ENCODE assay signal across 8 cellular contexts in genomic region chr19:50098892-50099291, GRCh38.
A peak's percentile ranks its signal among the peaks of the same experiment; 100 is the strongest.
DNase-seq lines count a peak whose midpoint lies in the region; ATAC-seq and TF ChIP-seq lines count a peak whose summit lies in the region.
"Not testable (repeated sequence)": the region's sequence is repeated elsewhere in the genome, so short reads cannot be mapped to it uniquely, and the experiment has no call there.

No MANE protein-coding gene starts in this region.

- not testable (repeated sequence) for H3K4me1 ChIP-seq in psoas muscle, testis

- intact Hi-C loops in CD4-positive, alpha-beta T cell (cut with DNase I, micrococcal nuclease); activated CD4-positive, alpha-beta T cell treated with anti-CD3 and anti-CD28 coated beads for 36 hours (cut with DNase I, micrococcal nuclease); dorsolateral prefrontal cortex (cut with DNase I); left ventricle myocardium superior (cut with micrococcal nuclease); psoas muscle (cut with DNase I); testis (cut with DNase I; ENCODE audit: low total_unique reads): not testable (repeated sequence)

- not testable (repeated sequence) for TF ChIP-seq POLR2A in testis (IDR thresholded peaks at IDR 0.05)

- not testable (repeated sequence) for ATAC-seq in CD4-positive, alpha-beta T cell (ENCODE audit: poor library complexity); activated CD4-positive, alpha-beta T cell treated with anti-CD3 and anti-CD28 coated beads for 36 hours; left ventricle myocardium superior; psoas muscle

- not testable (repeated sequence) for TF ChIP-seq CTCF in CD4-positive, alpha-beta T cell (IDR thresholded peaks at IDR 0.05); dorsolateral prefrontal cortex (IDR thresholded peaks at IDR 0.05 in 54 of 56, conservative IDR thresholded peaks at IDR 0.05 in 2 of 56; ENCODE audit: low read depth in 1 of 56, partially characterized antibody in 56 of 56); mesothelial cell of epicardium (IDR thresholded peaks at IDR 0.05; ENCODE audit: unreplicated experiment); psoas muscle (IDR thresholded peaks at IDR 0.05); testis (IDR thresholded peaks at IDR 0.05)

- H3K4me3 ChIP-seq in dorsolateral prefrontal cortex, psoas muscle, testis: not testable (repeated sequence)

- CTCF ChIA-PET in CD4-positive, alpha-beta T cell (lab: Charles Lee); activated CD4-positive, alpha-beta T cell treated with anti-CD3 and anti-CD28 coated beads for 36 hours (lab: Charles Lee): not testable (repeated sequence)

- H3K4me3 Mint-ChIP-seq in CD4-positive, alpha-beta T cell; activated CD4-positive, alpha-beta T cell treated with anti-CD3 and anti-CD28 coated beads for 36 hours; mesothelial cell of epicardium: not testable (repeated sequence)

- not testable (repeated sequence) for H3K4me1 Mint-ChIP-seq in CD4-positive, alpha-beta T cell (ENCODE audit: low read depth); activated CD4-positive, alpha-beta T cell treated with anti-CD3 and anti-CD28 coated beads for 36 hours; mesothelial cell of epicardium

- not testable (repeated sequence) for H3K36me3 ChIP-seq in psoas muscle (ENCODE audit: insufficient read depth in 1 of 2, low read depth in 1 of 2); testis (ENCODE audit: low read depth, missing control alignments)

- H3K27ac ChIP-seq in CD4-positive, alpha-beta T cell (ENCODE audit: low read depth, low read length); dorsolateral prefrontal cortex; psoas muscle; testis: not testable (repeated sequence)

- not testable (repeated sequence) for H3K27me3 Mint-ChIP-seq in CD4-positive, alpha-beta T cell; activated CD4-positive, alpha-beta T cell treated with anti-CD3 and anti-CD28 coated beads for 36 hours; mesothelial cell of epicardium (ENCODE audit: low read depth)

- not testable (repeated sequence) for H3K27ac Mint-ChIP-seq in CD4-positive, alpha-beta T cell; activated CD4-positive, alpha-beta T cell treated with anti-CD3 and anti-CD28 coated beads for 36 hours; mesothelial cell of epicardium

- not testable (repeated sequence) for H3K9me3 Mint-ChIP-seq in CD4-positive, alpha-beta T cell; activated CD4-positive, alpha-beta T cell treated with anti-CD3 and anti-CD28 coated beads for 36 hours (ENCODE audit: low read depth); mesothelial cell of epicardium

- WGBS in psoas muscle, 3 donors, result 62 to 76% (median 71%) methylated on average over 11 to 12 of the region's 14 CpGs
- 33 to 49% methylated on average over 14 of the region's 14 CpGs for WGBS in testis, 2 donors

- peak in 6 of 10 experiments; percentile 9 to 35 (median 23) for DNase-seq in CD4-positive, alpha-beta T cell
- DNase-seq in activated CD4-positive, alpha-beta T cell treated with anti-CD3 and anti-CD28 coated beads for 36 hours, result peak; percentile 37
- peak; percentile 4 for DNase-seq in activated effector memory CD4-positive, alpha-beta T cell treated with Interleukin-2 at 50 U/mL for 16 hours
- DNase-seq in dorsolateral prefrontal cortex (peak in 9 of 10 donors; percentile 19 to 85 (median 61)), left ventricle myocardium superior (peak; percentile 55), mesothelial cell of epicardium (ENCODE audit: low spot score in 2 of 2, unreplicated experiment in 2 of 2) (peak; percentile 42 to 46), psoas muscle (peak; percentile 19 to 58), testis (peak; percentile 64)

- H3K36me3 Mint-ChIP-seq in CD4-positive, alpha-beta T cell (ENCODE audit: low read depth); activated CD4-positive, alpha-beta T cell treated with anti-CD3 and anti-CD28 coated beads for 36 hours (ENCODE audit: low read depth); mesothelial cell of epicardium: not testable (repeated sequence)

- POLR2A ChIA-PET in CD4-positive, alpha-beta T cell (lab: Charles Lee); activated CD4-positive, alpha-beta T cell treated with anti-CD3 and anti-CD28 coated beads for 36 hours (lab: Charles Lee): not testable (repeated sequence)

- not testable (repeated sequence) for H3K27me3 ChIP-seq in CD4-positive, alpha-beta T cell (ENCODE audit: control insufficient read depth, insufficient read depth, low read length); psoas muscle (ENCODE audit: insufficient read depth in 3 of 3, low read length in 2 of 3); testis
- peaks cover 0 to 11% (median 5%) of the 10 kb centered on the region in 45 donors for H3K27me3 ChIP-seq in dorsolateral prefrontal cortex

- not testable (repeated sequence) for H3K9me3 ChIP-seq in CD4-positive, alpha-beta T cell (ENCODE audit: control insufficient read depth, low read length); psoas muscle; testis

Comparison
In these comparisons a context has a peak if more than half of its experiments do, and no peak if none do; other contexts are left out.
1. DNase-seq: peak in every context shown above with its lines; median percentile 64 in testis; 61 in dorsolateral prefrontal cortex; 55 in left ventricle myocardium superior; 44 in mesothelial cell of epicardium; 38 in psoas muscle; 37 in activated CD4-positive, alpha-beta T cell treated with anti-CD3 and anti-CD28 coated beads for 36 hours; 23 in CD4-positive, alpha-beta T cell; 4 in activated effector memory CD4-positive, alpha-beta T cell treated with Interleukin-2 at 50 U/mL for 16 hours.